Comparison of ENCODE assay signal across 1 cellular context in the genomic region with DNA sequence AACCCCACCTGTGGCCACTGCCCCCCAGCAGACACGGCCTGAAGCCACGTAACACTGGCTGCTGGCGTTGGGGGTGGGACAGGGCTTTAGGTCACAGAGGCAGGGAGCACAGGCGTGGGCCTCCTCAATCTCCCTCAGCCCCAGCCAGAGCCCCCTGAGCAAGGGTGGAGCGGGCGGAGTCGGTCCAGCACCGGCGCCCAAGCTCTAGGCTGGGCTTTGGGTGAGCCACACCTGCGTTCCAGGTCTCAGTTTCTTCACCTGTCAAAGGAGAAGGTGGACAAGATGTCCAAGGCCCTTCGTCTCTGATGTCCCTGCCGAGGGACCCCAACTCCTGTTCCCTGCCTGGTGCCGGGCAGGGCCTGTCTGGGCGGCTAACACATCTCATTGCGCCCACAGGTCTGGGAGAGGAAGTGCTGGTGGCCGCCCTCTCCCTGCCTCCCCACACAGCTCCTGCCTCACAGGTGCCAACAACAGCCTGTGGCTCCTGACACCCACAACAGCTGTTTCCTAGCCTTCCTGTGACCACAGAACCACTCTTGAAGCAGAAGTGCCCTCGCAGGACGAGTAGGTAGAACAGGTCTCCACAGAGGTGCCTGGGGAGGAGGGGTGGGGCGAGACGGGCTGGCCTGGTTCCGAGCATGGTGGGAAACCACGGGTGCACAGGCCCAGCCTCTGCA.
A peak's percentile ranks its signal among the peaks of the same experiment; 100 is the strongest.
TF ChIP-seq lines count a peak whose summit lies in the region.

No MANE protein-coding gene starts in this region.

TF ChIP-seq in HepG2, 621 proteins besides CTCF, POLR2A, EP300 and RAD21:
- TF ChIP-seq ZSCAN25 (CRISPR knock-in tag; IDR thresholded peaks at IDR 0.05) (0 out of 2 replicates have a peak, but pooled peaks have one; percentile 59), ZNF264 (CRISPR knock-in tag; IDR thresholded peaks at IDR 0.05) (no peak), ZZZ3 (CRISPR knock-in tag; IDR thresholded peaks at IDR 0.05; ENCODE audit: borderline replicate concordance) (no peak), ZNF883 (CRISPR knock-in tag; IDR thresholded peaks at IDR 0.05; ENCODE audit: not compliant biosample characterization) (no peak), ZNF441 (CRISPR knock-in tag; IDR thresholded peaks at IDR 0.05; ENCODE audit: borderline replicate concordance) (no peak), ETV6 (CRISPR knock-in tag; conservative IDR thresholded peaks at IDR 0.05) (no peak), ZNF558 (CRISPR knock-in tag; IDR thresholded peaks at IDR 0.05; ENCODE audit: borderline replicate concordance) (no peak), ZNF674 (CRISPR knock-in tag; IDR thresholded peaks at IDR 0.05; ENCODE audit: low read depth) (no peak), RBFOX2 (IDR thresholded peaks at IDR 0.05; ENCODE audit: low read depth, low read length) (0 out of 2 replicates have a peak, but pooled peaks have one; percentile 19)
- TF ChIP-seq, protein P1, sequence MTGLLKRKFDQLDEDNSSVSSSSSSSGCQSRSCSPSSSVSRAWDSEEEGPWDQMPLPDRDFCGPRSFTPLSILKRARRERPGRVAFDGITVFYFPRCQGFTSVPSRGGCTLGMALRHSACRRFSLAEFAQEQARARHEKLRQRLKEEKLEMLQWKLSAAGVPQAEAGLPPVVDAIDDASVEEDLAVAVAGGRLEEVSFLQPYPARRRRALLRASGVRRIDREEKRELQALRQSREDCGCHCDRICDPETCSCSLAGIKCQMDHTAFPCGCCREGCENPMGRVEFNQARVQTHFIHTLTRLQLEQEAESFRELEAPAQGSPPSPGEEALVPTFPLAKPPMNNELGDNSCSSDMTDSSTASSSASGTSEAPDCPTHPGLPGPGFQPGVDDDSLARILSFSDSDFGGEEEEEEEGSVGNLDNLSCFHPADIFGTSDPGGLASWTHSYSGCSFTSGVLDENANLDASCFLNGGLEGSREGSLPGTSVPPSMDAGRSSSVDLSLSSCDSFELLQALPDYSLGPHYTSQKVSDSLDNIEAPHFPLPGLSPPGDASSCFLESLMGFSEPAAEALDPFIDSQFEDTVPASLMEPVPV (CRISPR knock-in tag; IDR thresholded peaks at IDR 0.05), result no peak
- TF ChIP-seq, protein P2, sequence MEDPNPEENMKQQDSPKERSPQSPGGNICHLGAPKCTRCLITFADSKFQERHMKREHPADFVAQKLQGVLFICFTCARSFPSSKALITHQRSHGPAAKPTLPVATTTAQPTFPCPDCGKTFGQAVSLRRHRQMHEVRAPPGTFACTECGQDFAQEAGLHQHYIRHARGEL (CRISPR knock-in tag; IDR thresholded peaks at IDR 0.05), result no peak
